Comparison of ENCODE assay signal across 17 cellular contexts in genomic region chr5:139705655-139706587, GRCh38. TPM values are rescaled to one million over a fixed set of nuclear protein-coding genes. Genes with fewer than 3 reads are reported as not detected.
A peak's percentile ranks its signal among the peaks of the same experiment; 100 is the strongest.
DNase-seq lines count a peak whose midpoint lies in the region.
"Had no signal": no experiment of that assay in that cellular context is flagged by ENCODE, and none has a peak within 500 bp of the region (broad histone marks: within the 10 kb centered on the region; RNA-seq: fewer than 3 reads in every experiment).

No MANE protein-coding gene starts in this region.

- in situ Hi-C loops in G401 (cut with HindIII; ENCODE audit: low sequenced_read_pairs): no loop called here

- DNase-seq in G401 (ENCODE audit: low spot score) (peak; percentile 10), SW480 (ENCODE audit: low spot score) (peak; percentile 2), islet precursor cell (peak; percentile 70), superior temporal gyrus (ENCODE audit: extremely low spot score) (peak; percentile 9), AML-193 (lab: John Stamatoyannopoulos, UW) (no peak), glomerular visceral epithelial cell (ENCODE audit: extremely low spot score) (no peak)
- no peak for DNase-seq in stimulated activated CD4-positive, alpha-beta T cell treated with anti-CD3 and anti-CD28 coated beads, Interleukin-12 subunit alpha, Interleukin-12 subunit beta, amount 100 ng/mL, for 4 hours
- DNase-seq: activated CD4-positive, alpha-beta memory T cell treated with anti-CD3 and anti-CD28 coated beads, Interleukin-2, amount 10 ng/mL, durations not matched to agents 7 days and 5 days; activated T-cell treated with anti-CD3 and anti-CD28 coated beads, Interleukin-2, amount 50 U/mL, for 72 hours; BE2C; heart right ventricle; MG63; midbrain; NCI-H2029; Right ventricle myocardium superior; T-cell; WERI-Rb-1 had no signal

RNA-seq across cellular contexts. Expression of gene CXXC5, which starts 57.8 kb away (rescaled TPM):
- total RNA-seq in G401 (2014; rRNA removed; shearing (Covaris generic)): 280 and 322 TPM in 2 replicates

Comparison
In these comparisons a context has a peak if more than half of its experiments do, and no peak if none do; other contexts are left out.
1. DNase-seq: peak in G401 (single experiment), SW480 (single experiment), islet precursor cell (single experiment) and superior temporal gyrus (single experiment); none in AML-193 (0 of 2), stimulated activated CD4-positive, alpha-beta T cell treated with anti-CD3 and anti-CD28 coated beads, Interleukin-12 subunit alpha, Interleukin-12 subunit beta, amount 100 ng/mL, for 4 hours (single experiment) and glomerular visceral epithelial cell (single experiment).